8 cellular contexts compared by ENCODE assay signal in the genomic region with DNA sequence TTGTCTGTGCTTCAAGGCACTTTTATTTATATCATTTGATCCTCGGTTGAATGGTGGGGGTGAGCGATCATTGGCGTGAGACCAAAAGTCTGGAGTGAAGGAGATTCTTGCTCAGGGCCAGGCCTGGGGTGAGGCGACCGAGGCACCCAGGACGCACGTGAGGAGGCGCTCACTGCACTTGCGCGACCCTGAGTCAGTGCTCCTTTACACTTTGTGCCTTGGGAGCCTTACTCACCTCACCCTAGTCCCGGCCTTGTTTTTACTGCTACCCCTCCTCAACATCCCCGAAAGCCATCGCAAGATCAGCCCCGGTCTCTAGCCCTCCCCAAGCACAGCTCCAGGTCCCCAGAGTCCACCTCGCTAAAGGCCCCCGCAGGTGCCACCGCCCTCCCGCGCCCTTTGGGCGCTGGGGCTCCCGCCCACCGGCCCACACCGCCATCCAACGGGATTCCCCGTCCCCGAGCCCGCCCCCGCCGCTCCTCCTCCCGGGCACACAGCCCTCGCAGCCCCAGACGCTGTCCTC. TPM values are rescaled to one million over a fixed set of nuclear protein-coding genes. Genes with fewer than 3 reads are reported as not detected.
DNase-seq lines count a peak whose midpoint lies in the region; ATAC-seq, FAIRE-seq and TF ChIP-seq lines count a peak whose summit lies in the region.

No MANE protein-coding gene starts in this region.

- dilution Hi-C loops in endothelial cell of umbilical vein (cut with MboI; ENCODE audit: extremely low pct_ligation_motif_present, low sequenced_read_pairs): no loop called here

- POLR2A ChIA-PET in activated CD8-positive, alpha-beta T cell treated with anti-CD3 and anti-CD28 coated beads for 36 hours (lab: Charles Lee): interaction anchor here (1.1 to 1.5 kb wide), 2 partner anchors 14 to 17 kb away, joined by 3 to 4 read pairs; no protein-coding TSS in a partner anchor
- POLR2A ChIA-PET in endothelial cell of umbilical vein (lab: Charles Lee): no interaction called here

- TF ChIP-seq POLR2A in endothelial cell of umbilical vein (IDR thresholded peaks at IDR 0.05; ENCODE audit: low read depth, low read length): peak; percentile 62

- no peaks in the 10 kb centered on the region for H3K9me1 ChIP-seq in endothelial cell of umbilical vein (replicated peaks; ENCODE audit: control insufficient read depth, extremely low read depth, insufficient read depth, low read length)

- DNase-seq in A172 (ENCODE audit: low spot score) (peak; percentile 55), NCI-H510A (lab: John Stamatoyannopoulos, UW) (peak; percentile 83), endothelial cell of umbilical vein (ENCODE audit: low read depth, low spot score) (no peak)
- DNase-seq in activated CD8-positive, alpha-beta T cell treated with anti-CD3 and anti-CD28 coated beads for 36 hours: peak; percentile 83
- peak; percentile 34 to 43 for DNase-seq in stimulated activated CD8-positive, alpha-beta memory T cell treated with anti-CD3 and anti-CD28 coated beads, Interleukin-4, amount 100 ng/mL, for 4 hours (ENCODE audit: low read depth in 2 of 2, low spot score in 1 of 2)

- H3K4me3 Mint-ChIP-seq in activated CD8-positive, alpha-beta T cell treated with anti-CD3 and anti-CD28 coated beads for 36 hours: peak overlapping the region; percentile 98

- TSS peak; percentile 50 for BruUV-seq in endothelial cell of umbilical vein (replicated peaks; lab: Mats Ljungman, UMichigan)

- CTCF ChIA-PET in activated CD8-positive, alpha-beta T cell treated with anti-CD3 and anti-CD28 coated beads for 36 hours (lab: Charles Lee): interaction anchor here (1.3 to 1.4 kb wide), 2 partner anchors 16 to 19 kb away, joined by 4 to 5 read pairs; partner anchors contain the start of gene RAMP2
- CTCF ChIA-PET in endothelial cell of umbilical vein (lab: Charles Lee): interaction anchor here (1.0 to 4.2 kb wide), 3 partner anchors 19 to 39 kb away, joined by 3 to 30 read pairs (median 3); partner anchors contain the start of gene VPS25

- intact Hi-C loops in activated CD8-positive, alpha-beta T cell treated with anti-CD3 and anti-CD28 coated beads for 36 hours (cut with micrococcal nuclease): no loop called here
- intact Hi-C loops in endothelial cell of umbilical vein (cut with micrococcal nuclease): loop anchor here (1.0 to 5.0 kb wide), 3 partner anchors 19 to 78 kb away; partner anchors contain the start of genes BECN1, CNTD1 and COA3

- peak overlapping the region; percentile 98 for H3K27ac Mint-ChIP-seq in activated CD8-positive, alpha-beta T cell treated with anti-CD3 and anti-CD28 coated beads for 36 hours

- H3K36me3 Mint-ChIP-seq in activated CD8-positive, alpha-beta T cell treated with anti-CD3 and anti-CD28 coated beads for 36 hours (ENCODE audit: low read depth): no peaks in the 10 kb centered on the region

- FAIRE-seq in endothelial cell of umbilical vein (lab: Jason Lieb, UNC): no peak

- peaks cover 4% of the 10 kb centered on the region for H3K27me3 Mint-ChIP-seq in activated CD8-positive, alpha-beta T cell treated with anti-CD3 and anti-CD28 coated beads for 36 hours

- H2AFZ ChIP-seq in endothelial cell of umbilical vein (ENCODE audit: low read depth, low read length): peak overlapping the region; percentile 81

- peak; percentile 26 for ATAC-seq in GM18499 (IDR thresholded peaks at IDR 0.05; ENCODE audit: insufficient read depth, unreplicated experiment)
- ATAC-seq in HG03025 (IDR thresholded peaks at IDR 0.05; ENCODE audit: low FRiP score, unreplicated experiment): peak; percentile 47
- ATAC-seq in activated CD8-positive, alpha-beta T cell treated with anti-CD3 and anti-CD28 coated beads for 36 hours: peak; percentile 81

- H3K4me2 ChIP-seq in endothelial cell of umbilical vein (ENCODE audit: insufficient read depth, low read length): peak overlapping the region; percentile 57

- H3K4me1 Mint-ChIP-seq in activated CD8-positive, alpha-beta T cell treated with anti-CD3 and anti-CD28 coated beads for 36 hours (ENCODE audit: low read depth): peaks cover 15% of the 10 kb centered on the region

- H3K4me1 ChIP-seq in endothelial cell of umbilical vein (ENCODE audit: control insufficient read depth, extremely low read depth, insufficient read depth, low read length) (peaks cover 10% of the 10 kb centered on the region), mucosa of rectum (ENCODE audit: control insufficient read depth in 2 of 2, insufficient read depth in 2 of 2, low read length in 2 of 2) (peaks cover 8 to 12% of the 10 kb centered on the region in 2 donors)

- H3K9me3 Mint-ChIP-seq in activated CD8-positive, alpha-beta T cell treated with anti-CD3 and anti-CD28 coated beads for 36 hours: no peaks in the 10 kb centered on the region

- no peaks in the 10 kb centered on the region for H4K20me1 ChIP-seq in endothelial cell of umbilical vein (replicated peaks; ENCODE audit: control insufficient read depth, extremely low read depth, insufficient read depth, low read length)

- H3K27me3 ChIP-seq in endothelial cell of umbilical vein (ENCODE audit: control insufficient read depth in 2 of 2, insufficient read depth in 2 of 2, low read length in 2 of 2) (no peaks in the 10 kb centered on the region), mucosa of rectum (ENCODE audit: control insufficient read depth in 2 of 2, insufficient read depth in 2 of 2, low read length in 2 of 2) (no peaks in the 10 kb centered on the region)

- H3K9ac ChIP-seq in endothelial cell of umbilical vein (replicated peaks; ENCODE audit: extremely low read depth, insufficient read depth, low read length) (peak overlapping the region; percentile 76), mucosa of rectum (ENCODE audit: low read depth in 1 of 2, low read length in 2 of 2) (peak overlapping the region; percentile 72 to 85)

- TF ChIP-seq CTCF in activated CD8-positive, alpha-beta T cell treated with anti-CD3 and anti-CD28 coated beads for 36 hours (IDR thresholded peaks at IDR 0.05): no peak
- TF ChIP-seq CTCF in endothelial cell of umbilical vein (IDR thresholded peaks at IDR 0.05; ENCODE audit: extremely low read depth in 1 of 2, insufficient read depth in 1 of 2, low read depth in 1 of 2, low read length in 2 of 2): no peak

- H3K9me3 ChIP-seq in endothelial cell of umbilical vein (replicated peaks; ENCODE audit: control insufficient read depth, insufficient read depth, low read length): no peaks in the 10 kb centered on the region
- H3K9me3 ChIP-seq in mucosa of rectum (ENCODE audit: control insufficient read depth in 2 of 2, low read length in 2 of 2): no peaks in the 10 kb centered on the region

- no peaks in the 10 kb centered on the region for H3K36me3 ChIP-seq in endothelial cell of umbilical vein (ENCODE audit: control insufficient read depth in 2 of 2, extremely low read depth in 1 of 2, insufficient read depth in 2 of 2, low read length in 2 of 2)
- H3K36me3 ChIP-seq in mucosa of rectum (ENCODE audit: control insufficient read depth in 2 of 2, insufficient read depth in 2 of 2, low read length in 2 of 2): no peaks in the 10 kb centered on the region

- H3K4me3 ChIP-seq in endothelial cell of umbilical vein (replicated peaks in 1 of 3; ENCODE audit: insufficient read depth in 1 of 3, low read depth in 1 of 3, low read length in 3 of 3) (peak overlapping the region; percentile 43 to 72 (median 53)), mucosa of rectum (ENCODE audit: low read length in 2 of 2) (peak overlapping the region; percentile 83 to 87)

- peak overlapping the region; percentile 65 for H3K27ac ChIP-seq in endothelial cell of umbilical vein (ENCODE audit: insufficient read depth, low read depth, low read length)
- peak overlapping the region; percentile 86 to 92 for H3K27ac ChIP-seq in mucosa of rectum (ENCODE audit: low read depth in 2 of 2, low read length in 2 of 2)

- H3K79me2 ChIP-seq in endothelial cell of umbilical vein (ENCODE audit: control insufficient read depth, insufficient read depth, low read length): peaks cover 3% of the 10 kb centered on the region

RNA-seq across cellular contexts. Expression of gene EZH1, which starts 0.5 kb away (rescaled TPM):
- total RNA-seq in A172 (2014; rRNA removed; shearing (Covaris generic)): 7.2 and 10.3 TPM in 2 replicates
- 10 to 100 TPM; 23.1 to 25.5 TPM for total RNA-seq in activated CD8-positive, alpha-beta T cell treated with anti-CD3 and anti-CD28 coated beads for 36 hours
- total RNA-seq in endothelial cell of umbilical vein: 29.8 and 31.4 TPM in 2 replicates
- 27.8 and 33.7 TPM in 2 replicates for polyA plus RNA-seq in endothelial cell of umbilical vein
- polyA plus RNA-seq in endothelial cell of umbilical vein (2011; cell fraction: cytosol; rRNA removed): 15.5 and 23.0 TPM in 2 replicates
- 192 and 202 TPM in 2 replicates for polyA plus RNA-seq in endothelial cell of umbilical vein (2011; cell fraction: nucleus; rRNA removed)
- 14.4 and 16.5 TPM in 2 replicates for polyA plus RNA-seq in endothelial cell of umbilical vein (2012)
- polyA minus RNA-seq in endothelial cell of umbilical vein: 40.4 and 52.0 TPM in 2 replicates
- 10.0 TPM for polyA minus RNA-seq in endothelial cell of umbilical vein (2011; cell fraction: cytosol; rRNA and poly(A)+ RNA removed)
- polyA minus RNA-seq in endothelial cell of umbilical vein (2011; cell fraction: nucleus; rRNA and poly(A)+ RNA removed): 57.9 and 86.4 TPM in 2 replicates

RNA-seq across cellular contexts. Expression of gene RAMP2, which starts 16.7 kb away (rescaled TPM):
- not detected in 2 replicates for total RNA-seq in A172 (2014; rRNA removed; shearing (Covaris generic))
- not detected for total RNA-seq in activated CD8-positive, alpha-beta T cell treated with anti-CD3 and anti-CD28 coated beads for 36 hours
- total RNA-seq in endothelial cell of umbilical vein: 71.0 and 106 TPM in 2 replicates
- polyA plus RNA-seq in endothelial cell of umbilical vein: 192 and 262 TPM in 2 replicates
- 115 and 122 TPM in 2 replicates for polyA plus RNA-seq in endothelial cell of umbilical vein (2011; cell fraction: cytosol; rRNA removed)
- 16.0 and 28.9 TPM in 2 replicates for polyA plus RNA-seq in endothelial cell of umbilical vein (2011; cell fraction: nucleus; rRNA removed)
- polyA plus RNA-seq in endothelial cell of umbilical vein (2012): 26.8 and 43.4 TPM in 2 replicates
- polyA minus RNA-seq in endothelial cell of umbilical vein: 72.9 and 78.0 TPM in 2 replicates
- polyA minus RNA-seq in endothelial cell of umbilical vein (2011; cell fraction: cytosol; rRNA and poly(A)+ RNA removed): not detected
- 6.3 and 9.4 TPM in 2 replicates for polyA minus RNA-seq in endothelial cell of umbilical vein (2011; cell fraction: nucleus; rRNA and poly(A)+ RNA removed)

RNA-seq across cellular contexts. Expression of gene VPS25, which starts 28.9 kb away (rescaled TPM):
- total RNA-seq in A172 (2014; rRNA removed; shearing (Covaris generic)): 174 and 181 TPM in 2 replicates
- total RNA-seq in activated CD8-positive, alpha-beta T cell treated with anti-CD3 and anti-CD28 coated beads for 36 hours: 10 to 100 TPM; 63.4 to 67.2 TPM
- 45.0 and 47.1 TPM in 2 replicates for total RNA-seq in endothelial cell of umbilical vein
- polyA plus RNA-seq in endothelial cell of umbilical vein: 86.8 and 107 TPM in 2 replicates
- polyA plus RNA-seq in endothelial cell of umbilical vein (2011; cell fraction: cytosol; rRNA removed): 89.2 and 95.6 TPM in 2 replicates
- 47.0 and 54.4 TPM in 2 replicates for polyA plus RNA-seq in endothelial cell of umbilical vein (2011; cell fraction: nucleus; rRNA removed)
- polyA plus RNA-seq in endothelial cell of umbilical vein (2012): 47.5 and 51.4 TPM in 2 replicates
- 47.0 and 50.3 TPM in 2 replicates for polyA minus RNA-seq in endothelial cell of umbilical vein
- 30.5 TPM for polyA minus RNA-seq in endothelial cell of umbilical vein (2011; cell fraction: cytosol; rRNA and poly(A)+ RNA removed)
- 16.3 and 21.8 TPM in 2 replicates for polyA minus RNA-seq in endothelial cell of umbilical vein (2011; cell fraction: nucleus; rRNA and poly(A)+ RNA removed)

RNA-seq across cellular contexts. Expression of gene WNK4, which starts 36.1 kb away (rescaled TPM):
- total RNA-seq in A172 (2014; rRNA removed; shearing (Covaris generic)): 0.34 and 0.50 TPM in 2 replicates
- total RNA-seq in activated CD8-positive, alpha-beta T cell treated with anti-CD3 and anti-CD28 coated beads for 36 hours: under 1 TPM; 0.65 to 0.72 TPM
- total RNA-seq in endothelial cell of umbilical vein: 1.9 TPM in 2 replicates
- polyA plus RNA-seq in endothelial cell of umbilical vein: 0.48 and 0.84 TPM in 2 replicates
- 0.58 and 0.75 TPM in 2 replicates for polyA plus RNA-seq in endothelial cell of umbilical vein (2011; cell fraction: cytosol; rRNA removed)
- 3.7 and 4.0 TPM in 2 replicates for polyA plus RNA-seq in endothelial cell of umbilical vein (2011; cell fraction: nucleus; rRNA removed)
- 0.60 and 1.7 TPM in 2 replicates for polyA plus RNA-seq in endothelial cell of umbilical vein (2012)
- polyA minus RNA-seq in endothelial cell of umbilical vein: 1.1 and 1.5 TPM in 2 replicates
- 1.0 TPM for polyA minus RNA-seq in endothelial cell of umbilical vein (2011; cell fraction: cytosol; rRNA and poly(A)+ RNA removed)
- 0.63 and 3.1 TPM in 2 replicates for polyA minus RNA-seq in endothelial cell of umbilical vein (2011; cell fraction: nucleus; rRNA and poly(A)+ RNA removed)

RNA-seq across cellular contexts. Expression of gene COA3, which starts 54.2 kb away (rescaled TPM):
- total RNA-seq in A172 (2014; rRNA removed; shearing (Covaris generic)): 112 and 122 TPM in 2 replicates
- total RNA-seq in activated CD8-positive, alpha-beta T cell treated with anti-CD3 and anti-CD28 coated beads for 36 hours: 10 to 100 TPM; 24.9 to 27.9 TPM
- total RNA-seq in endothelial cell of umbilical vein: 56.6 and 57.5 TPM in 2 replicates
- polyA plus RNA-seq in endothelial cell of umbilical vein: 126 and 139 TPM in 2 replicates
- polyA plus RNA-seq in endothelial cell of umbilical vein (2011; cell fraction: cytosol; rRNA removed): 118 and 121 TPM in 2 replicates
- polyA plus RNA-seq in endothelial cell of umbilical vein (2011; cell fraction: nucleus; rRNA removed): 34.4 and 38.4 TPM in 2 replicates
- 102 and 105 TPM in 2 replicates for polyA plus RNA-seq in endothelial cell of umbilical vein (2012)
- 45.6 and 56.9 TPM in 2 replicates for polyA minus RNA-seq in endothelial cell of umbilical vein
- 29.8 TPM for polyA minus RNA-seq in endothelial cell of umbilical vein (2011; cell fraction: cytosol; rRNA and poly(A)+ RNA removed)
- polyA minus RNA-seq in endothelial cell of umbilical vein (2011; cell fraction: nucleus; rRNA and poly(A)+ RNA removed): 11.0 and 16.0 TPM in 2 replicates

Comparison
In these comparisons a context has a peak if more than half of its experiments do, and no peak if none do; other contexts are left out.
1. ATAC-seq: peak in every context shown above with its lines; median percentile 81 in activated CD8-positive, alpha-beta T cell treated with anti-CD3 and anti-CD28 coated beads for 36 hours; 47 in HG03025; 26 in GM18499.
2. RNA of gene RAMP2, which starts 16.7 kb away (total RNA-seq): 71.0 to 106 TPM in endothelial cell of umbilical vein; not detected in activated CD8-positive, alpha-beta T cell treated with anti-CD3 and anti-CD28 coated beads for 36 hours and not detected in A172; every median in the first group is over 10 times any median in the second.